13 cellular contexts compared by ENCODE assay signal in the genomic region with DNA sequence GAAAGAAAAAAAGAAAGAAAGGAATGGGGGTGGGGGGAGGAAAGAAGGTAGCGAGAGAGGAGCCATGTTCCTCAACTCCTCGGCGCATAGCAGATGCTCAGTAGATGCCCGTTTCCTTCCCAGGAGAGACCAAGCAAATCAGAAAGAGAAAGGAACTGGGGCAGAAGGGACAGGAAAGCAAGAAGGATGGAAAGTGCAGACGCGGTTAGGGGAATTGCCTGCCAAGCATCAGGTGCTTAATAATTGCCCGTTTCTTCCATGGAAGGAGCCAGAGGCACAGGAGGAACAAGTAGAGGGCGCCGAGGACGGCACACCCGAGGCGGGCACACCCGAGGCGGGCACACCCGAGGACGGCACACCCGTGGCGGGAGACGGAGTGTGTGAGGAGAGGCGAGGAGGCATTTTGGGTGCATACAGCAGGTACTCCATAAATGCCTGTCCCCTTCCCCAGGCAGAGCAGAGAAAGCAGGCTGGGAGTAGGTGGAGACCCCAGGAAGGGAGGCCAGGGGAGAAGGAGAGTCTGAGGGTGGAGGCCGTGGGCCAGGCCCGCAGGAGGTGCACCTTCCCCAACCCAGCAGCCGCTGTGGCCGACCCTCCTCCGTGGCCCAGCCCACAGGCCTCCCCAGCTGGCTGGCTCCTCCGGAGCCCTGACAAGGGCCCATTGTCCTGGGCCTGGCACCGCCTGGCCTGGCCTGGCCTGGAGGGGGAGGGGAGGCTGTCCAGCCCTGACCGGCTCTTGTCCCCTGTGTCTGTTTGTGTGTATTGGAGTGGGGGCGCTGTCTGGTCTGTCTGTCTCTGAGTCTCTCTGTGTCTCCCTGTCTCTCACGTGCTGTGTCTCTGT. TPM values are rescaled to one million over a fixed set of nuclear protein-coding genes. Genes with fewer than 3 reads are reported as not detected.
DNase-seq lines count a peak whose midpoint lies in the region; ATAC-seq and TF ChIP-seq lines count a peak whose summit lies in the region.
"Had no signal": no experiment of that assay in that cellular context is flagged by ENCODE, and none has a peak within 500 bp of the region (broad histone marks: within the 10 kb centered on the region; RNA-seq: fewer than 3 reads in every experiment).

No MANE protein-coding gene starts in this region.

- in situ Hi-C loops in KBM-7 (cut with MboI; ENCODE audit: low pct_unique_long_range_greater_than_20kb, low sequenced_read_pairs): no loop called here

- H3K9me3 ChIP-seq in cardiac muscle cell (ENCODE audit: low read depth): no peaks in the 10 kb centered on the region
- H3K9me3 ChIP-seq: Peyer's patch had no signal

- ATAC-seq in GM18511 (IDR thresholded peaks at IDR 0.05; ENCODE audit: unreplicated experiment): no peak
- ATAC-seq: activated CD4-positive, alpha-beta T cell treated with anti-CD3 and anti-CD28 coated beads for 36 hours; effector memory CD8-positive, alpha-beta T cell had no signal

- peaks cover 7% of the 10 kb centered on the region for H3K27me3 Mint-ChIP-seq in nephron progenitor cell (ENCODE audit: low read depth, poor library complexity)
- H3K27me3 Mint-ChIP-seq: activated CD4-positive, alpha-beta T cell treated with anti-CD3 and anti-CD28 coated beads for 36 hours; effector memory CD8-positive, alpha-beta T cell had no signal

- peak overlapping the region; percentile 99 for H3K4me3 ChIP-seq in cardiac muscle cell
- H3K4me3 ChIP-seq: Peyer's patch had no signal

- peaks cover 26% of the 10 kb centered on the region for H3K36me3 ChIP-seq in cardiac muscle cell
- H3K36me3 ChIP-seq: Peyer's patch had no signal

- DNase-seq in NCI-H748 (lab: John Stamatoyannopoulos, UW; ENCODE audit: unreplicated experiment) (peak; percentile 39), NCI-H748 treated with DMSO at 0.1 percent for 48 hours (lab: John Stamatoyannopoulos, UW) (no peak), cardiac muscle cell (ENCODE audit: low read depth in 1 of 2, low spot score in 1 of 2) (peak; percentile 49 to 52), nephron progenitor cell (peak; percentile 42), mesenteric fat pad (ENCODE audit: low spot score) (no peak), KBM-7 (no peak)
- DNase-seq in stimulated activated CD4-positive, alpha-beta T cell treated with anti-CD3 and anti-CD28 coated beads, Interleukin-1b, Interleukin-23, amount 100 ng/mL, for 48 hours: no peak
- DNase-seq: activated CD4-positive, alpha-beta T cell treated with anti-CD3 and anti-CD28 coated beads for 36 hours; effector memory CD8-positive, alpha-beta T cell; NCI-H1417 had no signal

- H3K27ac Mint-ChIP-seq in nephron progenitor cell: no peak overlapping the region
- H3K27ac Mint-ChIP-seq: activated CD4-positive, alpha-beta T cell treated with anti-CD3 and anti-CD28 coated beads for 36 hours had no signal

- peaks cover 6% of the 10 kb centered on the region for H3K9me3 Mint-ChIP-seq in nephron progenitor cell
- H3K9me3 Mint-ChIP-seq: effector memory CD8-positive, alpha-beta T cell had no signal

- H3K27me3 ChIP-seq in cardiac muscle cell: no peaks in the 10 kb centered on the region
- H3K27me3 ChIP-seq: Peyer's patch had no signal

- H3K4me3 Mint-ChIP-seq in nephron progenitor cell: no peak overlapping the region
- H3K4me3 Mint-ChIP-seq: activated CD4-positive, alpha-beta T cell treated with anti-CD3 and anti-CD28 coated beads for 36 hours; effector memory CD8-positive, alpha-beta T cell had no signal

- peaks cover 19% of the 10 kb centered on the region for H3K4me1 Mint-ChIP-seq in nephron progenitor cell

- peak overlapping the region; percentile 100 for H3K27ac ChIP-seq in cardiac muscle cell
- H3K27ac ChIP-seq: Peyer's patch had no signal

- TF ChIP-seq CTCF in cardiac muscle cell (IDR thresholded peaks at IDR 0.05; ENCODE audit: low read depth, low read length): no peak
- TF ChIP-seq CTCF in nephron progenitor cell (IDR thresholded peaks at IDR 0.05): no peak

- peaks cover 12% of the 10 kb centered on the region for H3K4me1 ChIP-seq in cardiac muscle cell (ENCODE audit: low read depth)
- H3K4me1 ChIP-seq: Peyer's patch had no signal

- H3K36me3 Mint-ChIP-seq in nephron progenitor cell (ENCODE audit: low read depth): peaks cover 4% of the 10 kb centered on the region

RNA-seq across cellular contexts. Expression of a gene that starts 14.6 kb away (rescaled TPM):
- total RNA-seq in cardiac muscle cell (21.4 and 25.4 TPM in 2 replicates), mesenteric fat pad (44.9 TPM)
- 29.5 and 44.8 TPM in 2 replicates for polyA plus RNA-seq in cardiac muscle cell

RNA-seq across cellular contexts. Expression of a gene that starts 17.3 kb away (rescaled TPM):
- not detected in 2 replicates for total RNA-seq in cardiac muscle cell
- not detected in 2 replicates for polyA plus RNA-seq in cardiac muscle cell
- total RNA-seq in mesenteric fat pad: not detected
- total RNA-seq: activated CD4-positive, alpha-beta T cell treated with anti-CD3 and anti-CD28 coated beads for 36 hours; pulmonary artery endothelial cell had no signal

RNA-seq across cellular contexts. Expression of a gene that starts 19.8 kb away (rescaled TPM):
- total RNA-seq in cardiac muscle cell: 7.7 and 9.4 TPM in 2 replicates
- 4.8 and 9.3 TPM in 2 replicates for polyA plus RNA-seq in cardiac muscle cell
- 0.35 TPM for total RNA-seq in mesenteric fat pad
- total RNA-seq: pulmonary artery endothelial cell had no signal

RNA-seq across cellular contexts. Expression of a gene that starts 20.1 kb away (rescaled TPM):
- 308 and 370 TPM in 2 replicates for total RNA-seq in cardiac muscle cell
- 280 and 382 TPM in 2 replicates for polyA plus RNA-seq in cardiac muscle cell
- total RNA-seq in mesenteric fat pad: 53.3 TPM

Comparison
In these comparisons a context has a peak if more than half of its experiments do, and no peak if none do; other contexts are left out.
1. DNase-seq: peak in NCI-H748 (single experiment), cardiac muscle cell (2 of 2) and nephron progenitor cell (single experiment); none in NCI-H748 treated with DMSO at 0.1 percent for 48 hours (single experiment), stimulated activated CD4-positive, alpha-beta T cell treated with anti-CD3 and anti-CD28 coated beads, Interleukin-1b, Interleukin-23, amount 100 ng/mL, for 48 hours (single experiment), mesenteric fat pad (single experiment) and KBM-7 (single experiment).